ENCODE assay signal across 34 cellular contexts in genomic region chr2:237682151-237682550, GRCh38. TPM values are rescaled to one million over a fixed set of nuclear protein-coding genes. Genes with fewer than 3 reads are reported as not detected.
DNase-seq lines count a peak whose midpoint lies in the region; ATAC-seq and TF ChIP-seq lines count a peak whose summit lies in the region.
"Had no signal": no experiment of that assay in that cellular context is flagged by ENCODE, and none has a peak within 500 bp of the region (broad histone marks: within the 10 kb centered on the region; RNA-seq: fewer than 3 reads in every experiment).

No MANE protein-coding gene starts in this region.

- DNase-seq in RWPE1 (ENCODE audit: low spot score), result no peak
- peak; percentile 38 for DNase-seq in islet precursor cell
- no peak for DNase-seq in thoracic aorta (ENCODE audit: low spot score)
- DNase-seq in NCI-H446 (lab: John Stamatoyannopoulos, UW), result no peak
- DNase-seq in anterior cingulate cortex (lab: John Stamatoyannopoulos, UW), result no peak
- DNase-seq: activated CD4-positive, alpha-beta memory T cell treated with anti-CD3 and anti-CD28 coated beads, Interleukin-2, amount 10 ng/mL, durations not matched to agents 7 days and 5 days; activated CD4-positive, CD25-positive, alpha-beta regulatory T cell treated with anti-CD3 and anti-CD28 coated beads, Interleukin-2, amount 50 U/mL, for 72 hours; activated gamma-delta T cell; activated naive CD8-positive, alpha-beta T cell treated with anti-CD3 and anti-CD28 coated beads for 36 hours; activated T-cell treated with anti-CD3 and anti-CD28 coated beads for 4 hours; aorta; C1 segment of cervical spinal cord; COR-L47; effector memory CD8-positive, alpha-beta T cell; glutamatergic neuron; KG1; MG63; NCI-H1105 treated with DMSO at 0.1 percent for 48 hours; NCI-H2029; NCI-H524 treated with DMSO at 0.1 percent for 48 hours; NK-92 treated with Interleukin-12 subunit alpha and Interleukin-12 subunit beta, amount 100 ng/mL, for 24 hours; occipital lobe; PC-9; SHP77; stimulated activated naive B cell treated with anti-CD40 and anti-IgM and Interleukin-4, amounts not matched to agents 10 μg/mL and 1 μg/mL and 100 μg/mL, for 72 hours had no signal

- H3K4me3 ChIP-seq in thoracic aorta, result no peak overlapping the region
- H3K4me3 ChIP-seq: cardiac muscle cell, colonic mucosa, GM12878, MG63, mucosa of descending colon, prostate gland, skin epidermis had no signal

- no peaks in the 10 kb centered on the region for H3K9me3 ChIP-seq in thoracic aorta
- H3K9me3 ChIP-seq: colonic mucosa, MG63, mucosa of descending colon, prostate gland had no signal

- peaks cover 28 to 54% of the 10 kb centered on the region in 2 donors for H3K4me1 ChIP-seq in thoracic aorta (ENCODE audit: control insufficient read depth in 1 of 2, low read depth in 2 of 2)
- H3K4me1 ChIP-seq: prostate gland had no signal

- H3K36me3 ChIP-seq in thoracic aorta, result no peaks in the 10 kb centered on the region
- H3K36me3 ChIP-seq: cardiac muscle cell, colonic mucosa, MG63, prostate gland had no signal

- POLR2A ChIA-PET in RWPE1 (lab: Yijun Ruan, JAX; ENCODE audit: low non-redundant PET), result no interaction called here

- ATAC-seq in thoracic aorta (ENCODE audit: insufficient number of reproducible peaks, low FRiP score, low read depth), result no peak
- ATAC-seq in HG03439 (IDR thresholded peaks at IDR 0.05; ENCODE audit: unreplicated experiment), result no peak
- ATAC-seq: effector memory CD8-positive, alpha-beta T cell; GM12878; natural killer cell treated with Interleukin-12 subunit alpha and Interleukin-12 subunit beta and Interleukin-15 and Interleukin-18, amount 100 ng/mL, for 72 hours; stimulated activated naive B cell treated with anti-CD40 and anti-IgM and Interleukin-4, amounts not matched to agents 10 μg/mL and 1 μg/mL and 100 μg/mL, for 72 hours had no signal

- H3K27ac ChIP-seq in C4-2B (peak overlapping the region; percentile 52), RWPE1 (peak overlapping the region; percentile 74), thoracic aorta (peak overlapping the region; percentile 50 to 59)
- H3K27ac ChIP-seq: cardiac muscle cell, colonic mucosa, PC-9, prostate gland, skin epidermis had no signal

- no peaks in the 10 kb centered on the region for H3K27me3 ChIP-seq in thoracic aorta (replicated peaks; ENCODE audit: insufficient read depth)
- H3K27me3 ChIP-seq: cardiac muscle cell, colonic mucosa, MG63 had no signal

- CTCF ChIA-PET in RWPE1 (lab: Yijun Ruan, JAX), result interaction anchor here (1.0 to 4.1 kb wide), 2 partner anchors 9 to 16 kb away, joined by 5 to 24 read pairs; no protein-coding TSS in a partner anchor

- TF ChIP-seq CTCF in C4-2B (conservative IDR thresholded peaks at IDR 0.05) (no peak), RWPE1 (conservative IDR thresholded peaks at IDR 0.05; ENCODE audit: low read depth) (no peak), thoracic aorta (IDR thresholded peaks at IDR 0.05) (no peak)

RNA-seq across cellular contexts. Expression of gene LRRFIP1, which starts 54.8 kb away (rescaled TPM):
- 100 to 1,000 TPM; 196 to 244 TPM for total RNA-seq in thoracic aorta
